18 cellular contexts compared by ENCODE assay signal in genomic region chr16:87698241-87698640, GRCh38.
A peak's percentile ranks its signal among the peaks of the same experiment; 100 is the strongest.
DNase-seq lines count a peak whose midpoint lies in the region; ATAC-seq and TF ChIP-seq lines count a peak whose summit lies in the region.
"Had no signal": no experiment of that assay in that cellular context is flagged by ENCODE, and none has a peak within 500 bp of the region (broad histone marks: within the 10 kb centered on the region; RNA-seq: fewer than 3 reads in every experiment).

No MANE protein-coding gene starts in this region.

- H3K9ac ChIP-seq in neural progenitor cell: no peak overlapping the region

- H3K79me2 ChIP-seq in neural progenitor cell (ENCODE audit: low read depth): no peaks in the 10 kb centered on the region

- peak overlapping the region; percentile 82 for H3K27ac Mint-ChIP-seq in activated CD4-positive, alpha-beta T cell treated with anti-CD3 and anti-CD28 coated beads for 36 hours
- H3K27ac Mint-ChIP-seq in T-cell (peak overlapping the region; percentile 75 to 86), neural progenitor cell (peak overlapping the region; percentile 57)

- peaks cover 20% of the 10 kb centered on the region for H3K36me3 Mint-ChIP-seq in activated CD4-positive, alpha-beta T cell treated with anti-CD3 and anti-CD28 coated beads for 36 hours (ENCODE audit: low read depth)
- H3K36me3 Mint-ChIP-seq in T-cell (peaks cover 5% of the 10 kb centered on the region), neural progenitor cell (peaks cover 5% of the 10 kb centered on the region)

- H3K27me3 ChIP-seq in neural progenitor cell: no peaks in the 10 kb centered on the region
- H3K27me3 ChIP-seq: left lung had no signal

- H3K4me2 ChIP-seq in neural progenitor cell: no peak overlapping the region

- no peaks in the 10 kb centered on the region for H3F3A ChIP-seq in neural progenitor cell (ENCODE audit: low read depth)

- H3K4me3 ChIP-seq in neural progenitor cell: no peak overlapping the region
- H3K4me3 ChIP-seq: left lung had no signal

- H3K27ac ChIP-seq in neural progenitor cell: no peak overlapping the region
- H3K27ac ChIP-seq: HL-60, left lung had no signal

- no peaks in the 10 kb centered on the region for H3K4me1 ChIP-seq in neural progenitor cell
- H3K4me1 ChIP-seq: left lung had no signal

- peak; percentile 55 for DNase-seq in activated CD4-positive, alpha-beta T cell treated with anti-CD3 and anti-CD28 coated beads for 36 hours
- DNase-seq in activated CD4-positive, alpha-beta T cell treated with anti-CD3 and anti-CD28 coated beads for 4 hours: no peak
- DNase-seq in T-cell (no peak), neural progenitor cell (ENCODE audit: low spot score) (no peak), NCI-H2227 (lab: John Stamatoyannopoulos, UW; ENCODE audit: unreplicated experiment) (no peak), left cardiac atrium (no peak), NCI-H510A (lab: John Stamatoyannopoulos, UW) (no peak)
- DNase-seq: 8988T; amniotic stem cell; DND-41; effector CD4-positive, alpha-beta T cell; left lung; MM.1S; NCI-H226; SIG-M5; stimulated activated naive CD4-positive, alpha-beta T cell treated with Interleukin-2 at 50 U/mL for 16 hours had no signal

- peaks cover 14% of the 10 kb centered on the region for H4K20me1 ChIP-seq in neural progenitor cell (ENCODE audit: low read depth)

- H2AFZ ChIP-seq in neural progenitor cell (replicated peaks): no peak overlapping the region

- intact Hi-C loops in activated CD4-positive, alpha-beta T cell treated with anti-CD3 and anti-CD28 coated beads for 36 hours (cut with DNase I, micrococcal nuclease): no loop called here
- intact Hi-C loops in left cardiac atrium (cut with DNase I): no loop called here

- H3K4me3 Mint-ChIP-seq in activated CD4-positive, alpha-beta T cell treated with anti-CD3 and anti-CD28 coated beads for 36 hours: no peak overlapping the region
- H3K4me3 Mint-ChIP-seq in T-cell (peak overlapping the region in 1 of 3 donors; percentile 47), neural progenitor cell (no peak overlapping the region)

- no peaks in the 10 kb centered on the region for H3K27me3 Mint-ChIP-seq in activated CD4-positive, alpha-beta T cell treated with anti-CD3 and anti-CD28 coated beads for 36 hours
- H3K27me3 Mint-ChIP-seq in T-cell: no peaks in the 10 kb centered on the region
- H3K27me3 Mint-ChIP-seq in neural progenitor cell (ENCODE audit: insufficient read depth, low read depth): peaks cover 8% of the 10 kb centered on the region

- no peak for TF ChIP-seq CTCF in neural progenitor cell (IDR thresholded peaks at IDR 0.05)

- peaks cover 47% of the 10 kb centered on the region for H3K4me1 Mint-ChIP-seq in activated CD4-positive, alpha-beta T cell treated with anti-CD3 and anti-CD28 coated beads for 36 hours
- H3K4me1 Mint-ChIP-seq in T-cell (peaks cover 35 to 46% (median 42%) of the 10 kb centered on the region in 3 donors), neural progenitor cell (no peaks in the 10 kb centered on the region)

- no peaks in the 10 kb centered on the region for H3K36me3 ChIP-seq in neural progenitor cell

- H3K9me3 ChIP-seq in neural progenitor cell (ENCODE audit: low read depth): no peaks in the 10 kb centered on the region
- H3K9me3 ChIP-seq: left lung had no signal

- POLR2A ChIA-PET in activated CD4-positive, alpha-beta T cell treated with anti-CD3 and anti-CD28 coated beads for 36 hours (lab: Charles Lee): no interaction called here
- POLR2A ChIA-PET in T-cell (lab: Charles Lee): no interaction called here

- no peaks in the 10 kb centered on the region for H3K9me3 Mint-ChIP-seq in activated CD4-positive, alpha-beta T cell treated with anti-CD3 and anti-CD28 coated beads for 36 hours (ENCODE audit: low read depth)
- no peaks in the 10 kb centered on the region for H3K9me3 Mint-ChIP-seq in T-cell
- no peaks in the 10 kb centered on the region for H3K9me3 Mint-ChIP-seq in neural progenitor cell

- ATAC-seq in activated CD4-positive, alpha-beta T cell treated with anti-CD3 and anti-CD28 coated beads for 36 hours: peak; percentile 70
- peak; percentile 41 for ATAC-seq in GM21717 (IDR thresholded peaks at IDR 0.05; ENCODE audit: unreplicated experiment)
- ATAC-seq in T-cell (replicated peaks in 1 of 4): no peak
- ATAC-seq in left cardiac atrium: no peak
- ATAC-seq: left lung had no signal

- CTCF ChIA-PET in activated CD4-positive, alpha-beta T cell treated with anti-CD3 and anti-CD28 coated beads for 36 hours (lab: Charles Lee): interaction anchor here (0.8 kb wide), 1 partner anchor 68 kb away, joined by 3 read pairs; the partner anchor contains the start of gene KLHDC4
- CTCF ChIA-PET in T-cell (lab: Charles Lee): interaction anchor here in 1 of 2 donors (0.5 kb wide), 1 partner anchor 242 kb away, joined by 4 read pairs; no protein-coding TSS in a partner anchor

Comparison
In these comparisons a context has a peak if more than half of its experiments do, and no peak if none do; other contexts are left out.
1. ATAC-seq: peak in activated CD4-positive, alpha-beta T cell treated with anti-CD3 and anti-CD28 coated beads for 36 hours (single experiment) and GM21717 (single experiment); none in T-cell (0 of 4) and left cardiac atrium (0 of 2).
2. Peak in every context shown above with its lines, with median percentiles within 50 percentile points of each other: H3K27ac Mint-ChIP-seq.